ENCODE assay signal across 8 cellular contexts in the genomic region with DNA sequence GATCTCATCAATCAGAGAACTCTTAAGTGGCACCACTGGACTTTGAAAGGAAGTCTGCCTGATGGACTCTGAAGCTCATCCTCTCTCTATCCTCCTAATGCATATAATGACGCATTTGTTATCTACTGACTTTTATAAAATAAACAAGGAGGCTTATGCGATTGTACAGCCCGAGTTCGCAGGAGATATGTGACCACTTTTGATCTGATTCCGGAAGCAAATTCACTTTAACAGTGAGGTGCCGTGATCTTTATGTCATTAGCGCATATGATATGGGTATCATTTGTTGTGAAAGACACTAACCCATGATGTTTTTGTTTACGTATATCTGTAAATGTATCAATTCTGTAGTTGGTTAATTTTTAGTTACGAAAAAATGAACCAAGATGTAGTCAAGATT. TPM values are rescaled to one million over a fixed set of nuclear protein-coding genes. Genes with fewer than 3 reads are reported as not detected.
DNase-seq lines count a peak whose midpoint lies in the region; ATAC-seq, FAIRE-seq and TF ChIP-seq lines count a peak whose summit lies in the region.

No MANE protein-coding gene starts in this region.

- TF ChIP-seq CTCF in heart left ventricle (IDR thresholded peaks at IDR 0.05) (no peak), gastroesophageal sphincter (IDR thresholded peaks at IDR 0.05) (no peak), smooth muscle cell (IDR thresholded peaks at IDR 0.05; ENCODE audit: borderline replicate concordance, insufficient read depth, poor library complexity, severe bottlenecking) (no peak)

- no peaks in the 10 kb centered on the region for H3F3A ChIP-seq in smooth muscle cell (ENCODE audit: low read depth)

- ATAC-seq in heart left ventricle (no peak), left ventricle myocardium superior (no peak), gastroesophageal sphincter (no peak)

- H3K4me3 Mint-ChIP-seq in T-helper 2 cell treated with Interferon-gamma antibody and Interleukin-4, amounts not matched to agents 5 μg/mL and 100 μg/mL, for 36 hours = peak overlapping the region; percentile 95

- TF ChIP-seq EP300 in gastroesophageal sphincter (IDR thresholded peaks at IDR 0.05) = no peak

- H3K9ac ChIP-seq in smooth muscle cell (ENCODE audit: low read depth) = peak overlapping the region; percentile 88

- peak overlapping the region; percentile 90 for H3K4me2 ChIP-seq in smooth muscle cell

- FAIRE-seq in GM12892 (lab: Jason Lieb, UNC) = no peak

- no peaks in the 10 kb centered on the region for H3K9me3 Mint-ChIP-seq in T-helper 2 cell treated with Interferon-gamma antibody and Interleukin-4, amounts not matched to agents 5 μg/mL and 100 μg/mL, for 36 hours

- 15 to 20% (median 18%) methylated on average over 9 of the region's 9 CpGs for WGBS in heart left ventricle, 4 donors
- WGBS in gastroesophageal sphincter (ENCODE audit: low coverage in 1 of 2), 2 donors = 1 to 2% methylated on average over 9 of the region's 9 CpGs
- 23% methylated on average over 9 of the region's 9 CpGs for WGBS in smooth muscle cell (ENCODE audit: low lambda C conversion rate)

- H3K27me3 ChIP-seq in heart left ventricle (no peaks in the 10 kb centered on the region), gastroesophageal sphincter (no peaks in the 10 kb centered on the region), smooth muscle cell (ENCODE audit: low read depth) (peaks cover 8% of the 10 kb centered on the region)

- H3K27ac Mint-ChIP-seq in T-helper 2 cell treated with Interferon-gamma antibody and Interleukin-4, amounts not matched to agents 5 μg/mL and 100 μg/mL, for 36 hours = peak overlapping the region; percentile 86

- peaks cover 38% of the 10 kb centered on the region for H4K20me1 ChIP-seq in smooth muscle cell (ENCODE audit: low read depth)

- H3K36me3 ChIP-seq in heart left ventricle (peaks cover 0 to 24% (median 0%) of the 10 kb centered on the region in 9 donors), gastroesophageal sphincter (peaks cover 0 to 9% of the 10 kb centered on the region in 2 donors), smooth muscle cell (ENCODE audit: low read depth) (peaks cover 2% of the 10 kb centered on the region)

- peaks cover 15% of the 10 kb centered on the region for H3K36me3 Mint-ChIP-seq in T-helper 2 cell treated with Interferon-gamma antibody and Interleukin-4, amounts not matched to agents 5 μg/mL and 100 μg/mL, for 36 hours (ENCODE audit: low read depth)

- peaks cover 33% of the 10 kb centered on the region for H3K4me1 Mint-ChIP-seq in T-helper 2 cell treated with Interferon-gamma antibody and Interleukin-4, amounts not matched to agents 5 μg/mL and 100 μg/mL, for 36 hours (ENCODE audit: low read depth)

- peaks cover 45% of the 10 kb centered on the region for H3K79me2 ChIP-seq in smooth muscle cell (ENCODE audit: low read depth)

- no peak for DNase-seq in heart left ventricle
- no peak for DNase-seq in left ventricle myocardium superior
- no peak for DNase-seq in T-helper 2 cell treated with Interferon-gamma antibody and Interleukin-4, amounts not matched to agents 5 μg/mL and 100 μg/mL, for 36 hours (ENCODE audit: low spot score)
- DNase-seq in smooth muscle cell (lab: John Stamatoyannopoulos, UW; ENCODE audit: unreplicated experiment) = no peak
- DNase-seq in MV-4-11 (lab: John Stamatoyannopoulos, UW) = no peak
- DNase-seq in NK-92 treated with Interleukin-12 subunit alpha and Interleukin-12 subunit beta, amount 100 ng/mL, for 24 hours (lab: John Stamatoyannopoulos, UW) = no peak
- DNase-seq in GM12892 (ENCODE audit: insufficient read length) = no peak

- peaks cover 9% of the 10 kb centered on the region for H3K27me3 Mint-ChIP-seq in T-helper 2 cell treated with Interferon-gamma antibody and Interleukin-4, amounts not matched to agents 5 μg/mL and 100 μg/mL, for 36 hours (ENCODE audit: low read depth)

- peak overlapping the region; percentile 92 for H2AFZ ChIP-seq in smooth muscle cell (ENCODE audit: low read depth)

- H3K4me1 ChIP-seq in heart left ventricle (peaks cover 0 to 47% (median 12%) of the 10 kb centered on the region in 12 donors), gastroesophageal sphincter (peaks cover 0 to 36% (median 10%) of the 10 kb centered on the region in 3 donors), smooth muscle cell (ENCODE audit: low read depth) (peaks cover 14% of the 10 kb centered on the region)

- no peak for TF ChIP-seq POLR2A in heart left ventricle (IDR thresholded peaks at IDR 0.05)
- no peak for TF ChIP-seq POLR2A in gastroesophageal sphincter (IDR thresholded peaks at IDR 0.05)
- TF ChIP-seq POLR2A in GM12892 (IDR thresholded peaks at IDR 0.05; ENCODE audit: low read depth, low read length) = no peak

- intact Hi-C loops in heart left ventricle (cut with DNase I) (loop anchor here in 7 of 10 donors (5.0 to 10.0 kb wide), 6 partner anchors 58 to 450 kb away; partner anchors contain the start of genes MYO1E (in 3 of the 7), CCNB2 (in 2 of the 7) and FAM81A (in 1 of the 7)), left ventricle myocardium superior (cut with micrococcal nuclease) (loop anchor here (10.0 kb wide), 1 partner anchor 508 kb away; no protein-coding TSS in a partner anchor)

- H3K27ac ChIP-seq in heart left ventricle = peak overlapping the region in 11 of 12 donors; percentile 85 to 98 (median 91)
- H3K27ac ChIP-seq in gastroesophageal sphincter = peak overlapping the region in 3 of 4 donors; percentile 87 to 97 (median 89)
- peak overlapping the region; percentile 71 for H3K27ac ChIP-seq in smooth muscle cell (ENCODE audit: low read depth)

- H3K9me3 ChIP-seq in heart left ventricle (no peaks in the 10 kb centered on the region), gastroesophageal sphincter (no peaks in the 10 kb centered on the region), smooth muscle cell (replicated peaks; ENCODE audit: low read depth) (no peaks in the 10 kb centered on the region)

- H3K4me3 ChIP-seq in heart left ventricle = peak overlapping the region; percentile 55 to 99 (median 80)
- peak overlapping the region; percentile 73 to 83 for H3K4me3 ChIP-seq in gastroesophageal sphincter
- peak overlapping the region; percentile 83 for H3K4me3 ChIP-seq in smooth muscle cell

RNA-seq across cellular contexts. Expression of gene RNF111, which starts 0.4 kb away (rescaled TPM):
- 10 to 100 TPM; 11.1 to 29.1 (median 22.2) TPM for total RNA-seq in heart left ventricle
- polyA plus RNA-seq in heart left ventricle = 10 to 100 TPM in 1 of 2 donors, 1 to 10 TPM in 1; 5.9 to 11.0 TPM
- total RNA-seq in left ventricle myocardium superior = 23.1 TPM
- total RNA-seq in gastroesophageal sphincter = 10 to 100 TPM; 17.5 to 20.4 (median 18.5) TPM
- total RNA-seq in smooth muscle cell = 28.9 and 37.8 TPM in 2 replicates
- 15.3 and 17.0 TPM in 2 replicates for polyA plus RNA-seq in smooth muscle cell
- 13.4 TPM for polyA plus RNA-seq in GM12892 (2012; ENCODE audit: missing spikeins)

RNA-seq across cellular contexts. Expression of gene SLTM, which starts 53.6 kb away (rescaled TPM):
- total RNA-seq in heart left ventricle = 10 to 100 TPM; 42.0 to 68.2 (median 48.1) TPM
- polyA plus RNA-seq in heart left ventricle = 10 to 100 TPM; 41.9 to 51.7 TPM
- total RNA-seq in left ventricle myocardium superior = 43.8 TPM
- 100 to 1,000 TPM in 1 of 4 donors, 10 to 100 TPM in 3; 79.2 to 120 (median 84.4) TPM for total RNA-seq in gastroesophageal sphincter
- total RNA-seq in smooth muscle cell = 43.8 and 57.0 TPM in 2 replicates
- 56.8 and 74.1 TPM in 2 replicates for polyA plus RNA-seq in smooth muscle cell
- polyA plus RNA-seq in GM12892 (2012; ENCODE audit: missing spikeins) = 63.7 TPM
